Comparison of ENCODE assay signal across 1 cellular context in genomic region chr3:21825684-21826083, GRCh38.
TF ChIP-seq lines count a peak whose summit lies in the region.

No MANE protein-coding gene starts in this region.

TF ChIP-seq in WTC11, 78 proteins besides CTCF, POLR2A, EP300 and RAD21 (continued from another document):
- no peak for TF ChIP-seq USF2 (CRISPR knock-in tag; IDR thresholded peaks at IDR 0.05)
- TF ChIP-seq MXD4 (CRISPR knock-in tag; IDR thresholded peaks at IDR 0.05; ENCODE audit: borderline replicate concordance), result no peak
- no peak for TF ChIP-seq FOXJ3 (CRISPR knock-in tag; IDR thresholded peaks at IDR 0.05; ENCODE audit: borderline replicate concordance)
TF ChIP-seq in WTC11: peak in this region for 0.
